In genomic region chr2:200860092-200860795, GRCh38 we compare ENCODE assay signal across 3 cellular contexts.
A peak's percentile ranks its signal among the peaks of the same experiment; 100 is the strongest.
TF ChIP-seq lines count a peak whose summit lies in the region.

No MANE protein-coding gene starts in this region.

TF ChIP-seq in SK-N-SH, 30 proteins besides CTCF, POLR2A, EP300 and RAD21 (continues in another document):
- TF ChIP-seq TCF12 (IDR thresholded peaks at IDR 0.05) (no peak), POLR2AphosphoS5 (IDR thresholded peaks at IDR 0.05; ENCODE audit: low read depth, low read length) (no peak), RCOR1 (IDR thresholded peaks at IDR 0.05; ENCODE audit: low read length) (no peak), TAF1 (IDR thresholded peaks at IDR 0.05; ENCODE audit: borderline replicate concordance, low read depth, low read length) (no peak), ELF1 (IDR thresholded peaks at IDR 0.05) (no peak), RFX5 (IDR thresholded peaks at IDR 0.05; ENCODE audit: low read length) (no peak), MEF2A (IDR thresholded peaks at IDR 0.05; ENCODE audit: borderline replicate concordance, low read depth) (no peak), YY1 (IDR thresholded peaks at IDR 0.05; ENCODE audit: low read depth) (no peak), FOSL2 (IDR thresholded peaks at IDR 0.05; ENCODE audit: borderline replicate concordance, low read depth) (no peak), MAX (IDR thresholded peaks at IDR 0.05; ENCODE audit: low read depth) (no peak), GABPA (IDR thresholded peaks at IDR 0.05; ENCODE audit: low read depth) (no peak), USF2 (IDR thresholded peaks at IDR 0.05; ENCODE audit: borderline replicate concordance, low read depth, low read length) (no peak), NRF1 (IDR thresholded peaks at IDR 0.05; ENCODE audit: low read depth, low read length) (no peak), REST (IDR thresholded peaks at IDR 0.05; ENCODE audit: low read depth, low read length) (no peak), PBX3 (IDR thresholded peaks at IDR 0.05) (no peak)

TF ChIP-seq in SK-N-SH treated with all-trans-retinoic acid at 6 μM for 48 hours, 23 proteins besides CTCF, POLR2A, EP300 and RAD21:
- TF ChIP-seq ZC3H10 (CRISPR knock-in tag; IDR thresholded peaks at IDR 0.05) (no peak), POU6F1 (CRISPR knock-in tag; IDR thresholded peaks at IDR 0.05; ENCODE audit: borderline replicate concordance, low read depth) (no peak), ZNF70 (CRISPR knock-in tag; IDR thresholded peaks at IDR 0.05) (no peak)
TF ChIP-seq in SK-N-SH treated with all-trans-retinoic acid at 6 μM for 48 hours: peak in this region for 0.

TF ChIP-seq in GM12878, 131 proteins besides CTCF, POLR2A, EP300 and RAD21:
- TF ChIP-seq POLR2AphosphoS5 (IDR thresholded peaks at IDR 0.05; ENCODE audit: low read length), result 0 out of 2 replicates have a peak, but pooled peaks have one; percentile 44
- TF ChIP-seq RFX5 (IDR thresholded peaks at IDR 0.05; ENCODE audit: low read depth, low read length), result no peak
